Comparison of ENCODE assay signal across 8 cellular contexts in the genomic region with DNA sequence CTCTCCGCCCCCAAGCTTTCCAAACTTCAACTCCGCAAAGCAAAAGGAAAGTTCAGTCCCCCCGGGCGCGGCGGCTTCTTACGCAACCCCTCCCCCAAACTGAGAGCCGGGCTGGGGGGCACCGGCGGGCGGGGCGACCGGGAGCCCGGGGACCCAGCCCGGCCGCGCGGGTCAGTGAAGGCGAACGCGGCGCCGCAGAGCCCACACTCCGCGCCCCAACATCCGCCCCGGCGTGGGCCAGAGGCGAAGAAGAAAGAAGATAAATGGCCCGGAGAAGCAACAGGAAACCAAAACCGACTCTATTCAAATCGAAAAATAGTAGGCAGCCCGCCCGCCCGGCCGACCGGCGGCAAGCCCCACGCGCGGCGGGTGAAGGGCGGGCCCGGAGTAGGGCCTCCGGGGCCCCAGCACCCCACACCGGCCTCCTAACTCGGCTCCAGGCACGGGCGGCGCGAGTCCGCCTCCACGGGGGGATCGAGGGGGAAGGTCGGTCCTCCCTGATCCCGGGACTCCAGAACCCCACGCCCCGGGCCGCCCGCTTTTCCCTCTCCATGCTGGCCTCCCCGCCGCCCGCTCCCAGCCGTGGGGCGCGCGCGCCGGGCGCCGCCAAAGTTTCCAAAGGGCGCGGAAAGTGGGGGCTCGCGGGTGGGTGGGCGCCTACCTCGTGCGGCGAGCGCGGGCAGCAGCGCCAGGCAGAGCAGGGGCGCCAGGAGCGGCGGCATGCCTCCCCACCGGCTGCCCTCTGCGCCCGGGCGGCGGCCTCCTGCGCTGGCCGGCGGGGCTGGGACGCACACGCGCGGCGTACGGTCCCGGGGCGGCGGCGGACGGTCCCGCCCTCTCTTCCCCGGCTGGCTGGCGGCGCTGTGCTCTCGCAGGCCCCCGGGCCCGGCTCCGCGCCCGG. TPM values are rescaled to one million over a fixed set of nuclear protein-coding genes. Genes with fewer than 3 reads are reported as not detected.
DNase-seq lines count a peak whose midpoint lies in the region; ATAC-seq and TF ChIP-seq lines count a peak whose summit lies in the region.

No MANE protein-coding gene starts in this region.

- no peaks in the 10 kb centered on the region for H3K27me3 ChIP-seq in left lung

- peaks cover 0 to 37% of the 10 kb centered on the region in 2 donors for H3K36me3 ChIP-seq in left lung

- peak overlapping the region; percentile 90 to 99 for H3K27ac ChIP-seq in left lung

- peak in 4 of 5 donors; percentile 46 to 72 (median 55) for DNase-seq in T-helper 1 cell
- peak; percentile 56 for DNase-seq in astrocyte of the hippocampus (ENCODE audit: low read depth, low spot score)
- peak in 1 of 2 donors; percentile 88 for DNase-seq in left lung
- DNase-seq in stimulated activated CD8-positive, alpha-beta memory T cell treated with anti-CD3 and anti-CD28 coated beads, Interleukin-4, amount 100 ng/mL, for 48 hours = peak; percentile 79
- DNase-seq in LoVo (ENCODE audit: low spot score) = no peak
- no peak for DNase-seq in KG1 (lab: John Stamatoyannopoulos, UW)

- no peaks in the 10 kb centered on the region for H3K9me3 ChIP-seq in left lung

- intact Hi-C loops in left lung (cut with DNase I) = loop anchor here in 1 of 2 donors (10.0 kb wide), 1 partner anchor 69 kb away; no protein-coding TSS in a partner anchor

- H3K4me1 ChIP-seq in left lung = peaks cover 34 to 73% of the 10 kb centered on the region in 2 donors

- H3K4me3 ChIP-seq in left lung = peak overlapping the region; percentile 78 to 96

- ATAC-seq in GM18517 (IDR thresholded peaks at IDR 0.05; ENCODE audit: unreplicated experiment) = peak; percentile 20
- peak; percentile 18 for ATAC-seq in HG02973 (IDR thresholded peaks at IDR 0.05; ENCODE audit: unreplicated experiment)
- ATAC-seq in left lung = no peak

- no peak for TF ChIP-seq CTCF in left lung (IDR thresholded peaks at IDR 0.05)

RNA-seq across cellular contexts. Expression of a gene that starts 0.5 kb away (rescaled TPM):
- 100 to 1,000 TPM in 1 of 2 donors, 10 to 100 TPM in 1; 65.1 to 102 TPM for total RNA-seq in left lung

Comparison
In these comparisons a context has a peak if more than half of its experiments do, and no peak if none do; other contexts are left out.
1. DNase-seq: peak in T-helper 1 cell (4 of 5), astrocyte of the hippocampus (single experiment) and stimulated activated CD8-positive, alpha-beta memory T cell treated with anti-CD3 and anti-CD28 coated beads, Interleukin-4, amount 100 ng/mL, for 48 hours (single experiment); none in LoVo (single experiment) and KG1 (single experiment).